In genomic region chr12:54657048-54657696, GRCh38 we compare ENCODE assay signal across 18 cellular contexts. TPM values are rescaled to one million over a fixed set of nuclear protein-coding genes. Genes with fewer than 3 reads are reported as not detected.
DNase-seq lines count a peak whose midpoint lies in the region; ATAC-seq and TF ChIP-seq lines count a peak whose summit lies in the region.
"Had no signal": no experiment of that assay in that cellular context is flagged by ENCODE, and none has a peak within 500 bp of the region (broad histone marks: within the 10 kb centered on the region; RNA-seq: fewer than 3 reads in every experiment).

No MANE protein-coding gene starts in this region.

- H3K27ac ChIP-seq in HEK293 (ENCODE audit: extremely low read depth, low read depth, low read length) (no peak overlapping the region), body of pancreas (no peak overlapping the region)
- H3K27ac ChIP-seq: RWPE1, SJCRH30 had no signal

- 66 to 71% methylated on average over 8 of the region's 8 CpGs for WGBS in body of pancreas, 2 donors

- peaks cover 5% of the 10 kb centered on the region; the same call in 1 of the 2 replicates for H3K4me1 ChIP-seq in HEK293 (ENCODE audit: control insufficient read depth, insufficient read depth, low read length)
- no peaks in the 10 kb centered on the region for H3K4me1 ChIP-seq in body of pancreas
- H3K4me1 ChIP-seq: Caco-2, SJCRH30 had no signal

- POLR2A ChIA-PET in HEK293 (lab: Yijun Ruan, JAX) = no interaction called here

- H3K4me3 ChIP-seq in GM12865 (ENCODE audit: low read depth, low read length) (no peak overlapping the region), HEK293 (ENCODE audit: low read depth, low read length) (no peak overlapping the region), body of pancreas (no peak overlapping the region)
- H3K4me3 ChIP-seq: SJCRH30 had no signal

- TF ChIP-seq CTCF in GM12865 (IDR thresholded peaks at IDR 0.05; ENCODE audit: insufficient read depth, low read depth, low read length, missing control alignments) = no peak
- no peak for TF ChIP-seq CTCF in HEK293 (tag by site-specific recombination; IDR thresholded peaks at IDR 0.05)
- no peak for TF ChIP-seq CTCF in body of pancreas (IDR thresholded peaks at IDR 0.05)

- peak; percentile 29 for ATAC-seq in body of pancreas
- ATAC-seq: HCT116 had no signal

- H3K9me3 ChIP-seq in HEK293 (ENCODE audit: control insufficient read depth, insufficient read depth, low read depth, low read length) = no peaks in the 10 kb centered on the region
- H3K9me3 ChIP-seq in body of pancreas = no peaks in the 10 kb centered on the region
- H3K9me3 ChIP-seq: Caco-2, SJCRH30 had no signal

- no peak for TF ChIP-seq POLR2A in body of pancreas (IDR thresholded peaks at IDR 0.05)

- DNase-seq in GM12865 (ENCODE audit: low read depth) (peak; percentile 15), body of pancreas (no peak), islet precursor cell (peak; percentile 22), Ammon's horn (ENCODE audit: low spot score) (no peak), OCI-M1 (lab: John Stamatoyannopoulos, UW) (no peak), NCI-H345 (lab: John Stamatoyannopoulos, UW) (no peak)
- no peak for DNase-seq in activated CD4-positive, CD25-positive, alpha-beta regulatory T cell treated with anti-CD3 and anti-CD28 coated beads, Interleukin-2, amount 50 U/mL, for 72 hours
- DNase-seq: Caco-2; CD4-positive, CD25-positive, alpha-beta regulatory T cell; DMS153; Karpas-422; NCI-H1105 treated with DMSO at 0.1 percent for 48 hours; NCI-H1694 treated with DMSO at 0.1 percent for 48 hours; SJCRH30 had no signal

- no peaks in the 10 kb centered on the region for H3K36me3 ChIP-seq in HEK293 (ENCODE audit: control insufficient read depth in 2 of 2, insufficient read depth in 1 of 2, low read length in 2 of 2)
- no peaks in the 10 kb centered on the region for H3K36me3 ChIP-seq in body of pancreas (replicated peaks in 1 of 2; ENCODE audit: insufficient read depth in 1 of 2, low read depth in 2 of 2)
- H3K36me3 ChIP-seq: SJCRH30 had no signal

- no peaks in the 10 kb centered on the region for H3K27me3 ChIP-seq in body of pancreas
- H3K27me3 ChIP-seq: SJCRH30 had no signal

- intact Hi-C loops in body of pancreas (cut with DNase I) = no loop called here

- CTCF ChIA-PET in HEK293 (lab: Yijun Ruan, JAX) = interaction anchor here (0.6 to 2.8 kb wide), 12 partner anchors 17 to 336 kb away, joined by 3 to 12 read pairs (median 3); no protein-coding TSS in a partner anchor

TF ChIP-seq in HEK293, 187 proteins besides CTCF, POLR2A, EP300 and RAD21:
- TF ChIP-seq ZNF558 (tag by site-specific recombination; IDR thresholded peaks at IDR 0.05) = no peak
- 0 out of 2 replicates have a peak, but pooled peaks have one; percentile 57 for TF ChIP-seq ZNF350 (tag by site-specific recombination; IDR thresholded peaks at IDR 0.05)
- peak; percentile 63; the same call in 1 of the 2 replicates for TF ChIP-seq ATF2 (tag by site-specific recombination; IDR thresholded peaks at IDR 0.05; ENCODE audit: low read depth)
- TF ChIP-seq ZNF626 (tag by site-specific recombination; IDR thresholded peaks at IDR 0.05) = no peak
- TF ChIP-seq ZNF777 (tag by site-specific recombination; IDR thresholded peaks at IDR 0.05; ENCODE audit: borderline replicate concordance) = no peak
- TF ChIP-seq ZNF610 (tag by site-specific recombination; IDR thresholded peaks at IDR 0.05; ENCODE audit: borderline replicate concordance) = no peak
- no peak for TF ChIP-seq ZNF112 (tag by site-specific recombination; IDR thresholded peaks at IDR 0.05)
- no peak for TF ChIP-seq YY1 (tag by site-specific recombination; IDR thresholded peaks at IDR 0.05)
- no peak for TF ChIP-seq ZNF311 (tag by site-specific recombination; IDR thresholded peaks at IDR 0.05; ENCODE audit: borderline replicate concordance)
- no peak for TF ChIP-seq ZBTB17 (tag by site-specific recombination; IDR thresholded peaks at IDR 0.05)
- no peak for TF ChIP-seq ZNF629 (tag by site-specific recombination; IDR thresholded peaks at IDR 0.05)
- no peak for TF ChIP-seq ZNF776 (tag by site-specific recombination; IDR thresholded peaks at IDR 0.05; ENCODE audit: borderline replicate concordance)
- no peak for TF ChIP-seq ZNF658 (tag by site-specific recombination; IDR thresholded peaks at IDR 0.05)
- no peak for TF ChIP-seq ZNF221 (tag by site-specific recombination; IDR thresholded peaks at IDR 0.05; ENCODE audit: borderline replicate concordance)
- no peak for TF ChIP-seq ZNF837 (tag by site-specific recombination; IDR thresholded peaks at IDR 0.05)
- TF ChIP-seq SP7 (tag by site-specific recombination; IDR thresholded peaks at IDR 0.05) = no peak
- TF ChIP-seq PATZ1 (tag by site-specific recombination; IDR thresholded peaks at IDR 0.05) = peak; percentile 12; the same call in 1 of the 2 replicates
- no peak for TF ChIP-seq ZNF513 (tag by site-specific recombination; IDR thresholded peaks at IDR 0.05)
- TF ChIP-seq KLF17 (tag by site-specific recombination; IDR thresholded peaks at IDR 0.05) = no peak
- TF ChIP-seq WT1 (tag by site-specific recombination; IDR thresholded peaks at IDR 0.05) = no peak
- no peak for TF ChIP-seq ZNF24 (tag by site-specific recombination; IDR thresholded peaks at IDR 0.05)
- no peak for TF ChIP-seq ZNF571 (tag by site-specific recombination; IDR thresholded peaks at IDR 0.05)
- no peak for TF ChIP-seq ZNF433 (tag by site-specific recombination; IDR thresholded peaks at IDR 0.05; ENCODE audit: low read depth)
- no peak for TF ChIP-seq ZNF510 (tag by site-specific recombination; IDR thresholded peaks at IDR 0.05; ENCODE audit: insufficient replicate concordance)
- no peak for TF ChIP-seq ZNF830 (tag by site-specific recombination; IDR thresholded peaks at IDR 0.05; ENCODE audit: low read depth)
- no peak for TF ChIP-seq ZIC2 (tag by site-specific recombination; IDR thresholded peaks at IDR 0.05)
- no peak for TF ChIP-seq SALL2 (tag by site-specific recombination; IDR thresholded peaks at IDR 0.05; ENCODE audit: borderline replicate concordance)
- no peak for TF ChIP-seq ZNF530 (tag by site-specific recombination; IDR thresholded peaks at IDR 0.05; ENCODE audit: low read depth)
- TF ChIP-seq ZNF133 (tag by site-specific recombination; IDR thresholded peaks at IDR 0.05) = no peak
- no peak for TF ChIP-seq ZNF335 (tag by site-specific recombination; conservative IDR thresholded peaks at IDR 0.05)
- TF ChIP-seq RBAK (tag by site-specific recombination; IDR thresholded peaks at IDR 0.05) = no peak
- no peak for TF ChIP-seq OSR2 (tag by site-specific recombination; IDR thresholded peaks at IDR 0.05)
- 0 out of 2 replicates have a peak, but pooled peaks have one; percentile 12 for TF ChIP-seq GLIS1 (tag by site-specific recombination; IDR thresholded peaks at IDR 0.05)
- no peak for TF ChIP-seq ZNF114 (tag by site-specific recombination; IDR thresholded peaks at IDR 0.05)

RNA-seq across cellular contexts. Expression of gene DCD, which starts 9.0 kb away (rescaled TPM):
- total RNA-seq in body of pancreas = not detected
- total RNA-seq: B cell; Caco-2; CD4-positive, CD25-positive, alpha-beta regulatory T cell; SJCRH30 had no signal

RNA-seq across cellular contexts. Expression of gene LACRT, which starts 22.5 kb away (rescaled TPM):
- not detected for total RNA-seq in body of pancreas
- total RNA-seq: B cell; Caco-2; CD4-positive, CD25-positive, alpha-beta regulatory T cell; SJCRH30 had no signal

Comparison
In these comparisons a context has a peak if more than half of its experiments do, and no peak if none do; other contexts are left out.
1. DNase-seq: peak in GM12865 (single experiment) and islet precursor cell (single experiment); none in body of pancreas (0 of 4), Ammon's horn (single experiment), OCI-M1 (single experiment), activated CD4-positive, CD25-positive, alpha-beta regulatory T cell treated with anti-CD3 and anti-CD28 coated beads, Interleukin-2, amount 50 U/mL, for 72 hours (single experiment) and NCI-H345 (single experiment).